8 cellular contexts compared by ENCODE assay signal in genomic region chr2:197453123-197453913, GRCh38. TPM values are rescaled to one million over a fixed set of nuclear protein-coding genes. Genes with fewer than 3 reads are reported as not detected.
DNase-seq lines count a peak whose midpoint lies in the region; ATAC-seq and TF ChIP-seq lines count a peak whose summit lies in the region.

COQ10B (plus strand) TSS chr2:197453552; CDS start chr2:197453561, 9 bp downstream.

- DNase-seq in GM10266 (ENCODE audit: extremely low spot score) (peak; percentile 96), NCI-H1092 treated with DMSO at 0.1 percent for 48 hours (lab: John Stamatoyannopoulos, UW) (peak; percentile 97), SKM-1 (lab: John Stamatoyannopoulos, UW; ENCODE audit: unreplicated experiment) (peak; percentile 97), glomerular endothelial cell (ENCODE audit: extremely low read depth, low read depth, low spot score) (peak; percentile 94), occipital lobe (lab: John Stamatoyannopoulos, UW) (peak; percentile 99)
- peak; percentile 96 to 100 for DNase-seq in activated naive CD4-positive, alpha-beta T cell treated with anti-CD3 and anti-CD28 coated beads, Interleukin-2, amount 50 U/mL, for 72 hours (ENCODE audit: low spot score in 2 of 2)

- H3K27ac Mint-ChIP-seq in activated naive CD4-positive, alpha-beta T cell treated with anti-CD3 and anti-CD28 coated beads, Interleukin-2, amount 50 U/mL, for 72 hours = peak within 1 kb of the TSS; percentile 99 to 100

- TF ChIP-seq CTCF in GM10266 (IDR thresholded peaks at IDR 0.05; ENCODE audit: control insufficient read depth, insufficient read depth, low read depth, missing control alignments) = peak; percentile 23

- H3K9me3 Mint-ChIP-seq in activated naive CD4-positive, alpha-beta T cell treated with anti-CD3 and anti-CD28 coated beads, Interleukin-2, amount 50 U/mL, for 72 hours = no peaks in the 10 kb centered on the region

- peaks cover 7 to 9% of the 10 kb centered on the region in 2 donors for H3K36me3 Mint-ChIP-seq in activated naive CD4-positive, alpha-beta T cell treated with anti-CD3 and anti-CD28 coated beads, Interleukin-2, amount 50 U/mL, for 72 hours

- peak within 1 kb of the TSS; percentile 95 for H3K27ac ChIP-seq in temporal lobe (ENCODE audit: low read depth, low read length)

- ATAC-seq in HG02610 (IDR thresholded peaks at IDR 0.05; ENCODE audit: unreplicated experiment) = peak; percentile 96
- peak; percentile 91 to 93 for ATAC-seq in activated naive CD4-positive, alpha-beta T cell treated with anti-CD3 and anti-CD28 coated beads, Interleukin-2, amount 50 U/mL, for 72 hours

RNA-seq across cellular contexts. Expression of gene COQ10B, which starts in this region (rescaled TPM):
- 10 to 100 TPM; 12.6 to 48.6 TPM for total RNA-seq in activated naive CD4-positive, alpha-beta T cell treated with anti-CD3 and anti-CD28 coated beads, Interleukin-2, amount 50 U/mL, for 72 hours
- 30.9 and 35.1 TPM in 2 replicates for total RNA-seq in glomerular endothelial cell
- 31.7 TPM for total RNA-seq in occipital lobe
- total RNA-seq in temporal lobe = 17.0 TPM

Comparison
In these comparisons a context has a peak if more than half of its experiments do, and no peak if none do; other contexts are left out.
1. Peak in every context shown above with its lines: DNase-seq, ATAC-seq and H3K27ac ChIP-seq.